In genomic region chr5:123699571-123699970, GRCh38 we compare ENCODE assay signal across 1 cellular context.
TF ChIP-seq lines count a peak whose summit lies in the region.

No MANE protein-coding gene starts in this region.

TF ChIP-seq in endothelial cell of umbilical vein, 7 proteins besides CTCF, POLR2A, EP300 and RAD21:
- no peak for TF ChIP-seq EZH2 (IDR thresholded peaks at IDR 0.05; ENCODE audit: borderline replicate concordance, low read depth, low read length, severe bottlenecking)
- TF ChIP-seq POLR2AphosphoS5 (IDR thresholded peaks at IDR 0.05; ENCODE audit: insufficient read depth, low read depth, low read length) = no peak
- TF ChIP-seq MYC (IDR thresholded peaks at IDR 0.05; ENCODE audit: low read depth, low read length) = no peak
- TF ChIP-seq GATA2 (IDR thresholded peaks at IDR 0.05; ENCODE audit: insufficient read depth, insufficient read length, low read depth, low read length) = no peak
- no peak for TF ChIP-seq JUN (IDR thresholded peaks at IDR 0.05; ENCODE audit: borderline replicate concordance, insufficient read depth, insufficient read length, low read depth)
- TF ChIP-seq, protein P1, sequence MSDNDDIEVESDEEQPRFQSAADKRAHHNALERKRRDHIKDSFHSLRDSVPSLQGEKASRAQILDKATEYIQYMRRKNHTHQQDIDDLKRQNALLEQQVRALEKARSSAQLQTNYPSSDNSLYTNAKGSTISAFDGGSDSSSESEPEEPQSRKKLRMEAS (IDR thresholded peaks at IDR 0.05; ENCODE audit: insufficient read depth, insufficient read length) = no peak
- TF ChIP-seq FOS (IDR thresholded peaks at IDR 0.05; ENCODE audit: borderline replicate concordance, insufficient read depth, low read length) = no peak
